ENCODE assay signal across 8 cellular contexts in genomic region chr5:79878721-79879336, GRCh38.
DNase-seq lines count a peak whose midpoint lies in the region; ATAC-seq and TF ChIP-seq lines count a peak whose summit lies in the region.

No MANE protein-coding gene starts in this region.

- H3K36me3 ChIP-seq in psoas muscle (ENCODE audit: insufficient read depth in 1 of 2, low read depth in 1 of 2), result no peaks in the 10 kb centered on the region

- intact Hi-C loops in psoas muscle (cut with DNase I), result no loop called here

- ATAC-seq in activated naive CD4-positive, alpha-beta T cell treated with anti-CD3 and anti-CD28 coated beads, Interleukin-2, amount 50 U/mL, for 72 hours, result peak; percentile 48 to 54
- ATAC-seq in psoas muscle (no peak), GM21367 (IDR thresholded peaks at IDR 0.05; ENCODE audit: unreplicated experiment) (no peak), HG03025 (IDR thresholded peaks at IDR 0.05; ENCODE audit: low FRiP score, unreplicated experiment) (no peak)

- H3K9me3 Mint-ChIP-seq in activated naive CD4-positive, alpha-beta T cell treated with anti-CD3 and anti-CD28 coated beads, Interleukin-2, amount 50 U/mL, for 72 hours, result peaks cover 0 to 4% of the 10 kb centered on the region in 2 donors

- DNase-seq in GM10266 (ENCODE audit: extremely low spot score) (peak; percentile 38), NAMALWA (ENCODE audit: low spot score) (peak; percentile 66), psoas muscle (no peak), NCI-H2107 (lab: John Stamatoyannopoulos, UW) (no peak), NCI-H526 treated with DMSO at 0.1 percent for 48 hours (lab: John Stamatoyannopoulos, UW) (no peak)
- peak in 1 of 2 donors; percentile 67 for DNase-seq in activated naive CD4-positive, alpha-beta T cell treated with anti-CD3 and anti-CD28 coated beads, Interleukin-2, amount 50 U/mL, for 72 hours (ENCODE audit: low spot score in 2 of 2)

- no peaks in the 10 kb centered on the region for H3K36me3 Mint-ChIP-seq in activated naive CD4-positive, alpha-beta T cell treated with anti-CD3 and anti-CD28 coated beads, Interleukin-2, amount 50 U/mL, for 72 hours

- H3K4me3 ChIP-seq in psoas muscle, result no peak overlapping the region

- H3K4me1 ChIP-seq in psoas muscle, result no peaks in the 10 kb centered on the region

- no peak overlapping the region for H3K27ac Mint-ChIP-seq in activated naive CD4-positive, alpha-beta T cell treated with anti-CD3 and anti-CD28 coated beads, Interleukin-2, amount 50 U/mL, for 72 hours

- TF ChIP-seq CTCF in GM10266 (IDR thresholded peaks at IDR 0.05; ENCODE audit: control insufficient read depth, insufficient read depth, low read depth, missing control alignments) (peak; percentile 43), psoas muscle (IDR thresholded peaks at IDR 0.05) (peak; percentile 8)

- H3K9me3 ChIP-seq in psoas muscle, result no peaks in the 10 kb centered on the region

- 57 to 70% (median 60%) methylated on average over 5 of the region's 5 CpGs for WGBS in psoas muscle, 3 donors

- H3K27me3 ChIP-seq in psoas muscle (ENCODE audit: insufficient read depth in 3 of 3, low read length in 2 of 3), result no peaks in the 10 kb centered on the region

- no peak overlapping the region for H3K27ac ChIP-seq in psoas muscle

Comparison
In these comparisons a context has a peak if more than half of its experiments do, and no peak if none do; other contexts are left out.
1. DNase-seq: peak in GM10266 (single experiment) and NAMALWA (single experiment); none in psoas muscle (0 of 2), NCI-H2107 (single experiment) and NCI-H526 treated with DMSO at 0.1 percent for 48 hours (single experiment).
2. ATAC-seq: peak in activated naive CD4-positive, alpha-beta T cell treated with anti-CD3 and anti-CD28 coated beads, Interleukin-2, amount 50 U/mL, for 72 hours (2 of 2); none in psoas muscle (0 of 4), GM21367 (single experiment) and HG03025 (single experiment).